ENCODE assay signal across 8 cellular contexts in genomic region chr2:88691339-88692183, GRCh38. TPM values are rescaled to one million over a fixed set of nuclear protein-coding genes. Genes with fewer than 3 reads are reported as not detected.
A peak's percentile ranks its signal among the peaks of the same experiment; 100 is the strongest.
DNase-seq lines count a peak whose midpoint lies in the region; ATAC-seq and TF ChIP-seq lines count a peak whose summit lies in the region.

Gene RPIA, plus strand, starts transcription at chr2:88691673. Its CDS starts 26 bp downstream, at chr2:88691699.

- no peaks in the 10 kb centered on the region for H3K36me3 ChIP-seq in BE2C
- H3K36me3 ChIP-seq in kidney epithelial cell (ENCODE audit: control insufficient read depth, insufficient read depth, low read length), result no peaks in the 10 kb centered on the region

- H3K4me1 ChIP-seq in BE2C, result no peaks in the 10 kb centered on the region

- peak; percentile 78 for TF ChIP-seq POLR2A in GM19193 (IDR thresholded peaks at IDR 0.05; ENCODE audit: extremely low read depth, insufficient read depth, insufficient read length)

- DNase-seq in BE2C, result peak; percentile 96
- peak; percentile 96 for DNase-seq in NCI-H510A (lab: John Stamatoyannopoulos, UW)
- peak; percentile 98 for DNase-seq in activated CD4-positive, alpha-beta T cell treated with anti-CD3 and anti-CD28 coated beads for 1 hour
- DNase-seq in cerebellum (ENCODE audit: low spot score), result peak; percentile 97
- peak; percentile 95 for DNase-seq in kidney epithelial cell (ENCODE audit: low read depth)
- peak; percentile 98 to 99 for DNase-seq in stimulated activated CD4-positive, alpha-beta T cell treated with anti-CD3 and anti-CD28 coated beads, Interleukin-15, amount 100 ng/mL, for 48 hours (ENCODE audit: low read depth in 2 of 2)

- H3K27me3 ChIP-seq in BE2C (no peaks in the 10 kb centered on the region), kidney epithelial cell (ENCODE audit: control insufficient read depth, insufficient read depth, low read length) (no peaks in the 10 kb centered on the region)

- TF ChIP-seq CTCF in BE2C (IDR thresholded peaks at IDR 0.05; ENCODE audit: low read depth, low read length) (peak; percentile 45), kidney epithelial cell (IDR thresholded peaks at IDR 0.05; ENCODE audit: insufficient read depth, low read length, poor library complexity, severe bottlenecking) (peak; percentile 54)

- no peaks in the 10 kb centered on the region for H3K9me3 ChIP-seq in BE2C

- H3K4me3 ChIP-seq in BE2C (ENCODE audit: low read depth, low read length), result peak within 1 kb of the TSS; percentile 68
- H3K4me3 ChIP-seq in kidney epithelial cell (ENCODE audit: low read depth, low read length), result peak within 1 kb of the TSS; percentile 66

- ATAC-seq in HG03439 (IDR thresholded peaks at IDR 0.05; ENCODE audit: unreplicated experiment), result peak; percentile 95

RNA-seq across cellular contexts. Expression of gene RPIA, which starts in this region (rescaled TPM):
- 19.4 TPM for polyA plus RNA-seq in BE2C (2012; ENCODE audit: insufficient read depth, insufficient read length, low read depth)
- total RNA-seq in cerebellum (7.5 TPM), kidney epithelial cell (8.9 and 9.7 TPM in 2 replicates)

Comparison
In these comparisons a context has a peak if more than half of its experiments do, and no peak if none do; other contexts are left out.
1. Peak in every context shown above with its lines: DNase-seq, ATAC-seq and H3K4me3 ChIP-seq.